In genomic region chr4:156999175-156999517, GRCh38 we compare ENCODE assay signal across 1 cellular context.
TF ChIP-seq lines count a peak whose summit lies in the region.

No MANE protein-coding gene starts in this region.

TF ChIP-seq in A549, 52 proteins besides CTCF, POLR2A, EP300 and RAD21 (continued from another document):
- no peak for TF ChIP-seq PBX3 (IDR thresholded peaks at IDR 0.05)
- peak in 1 of 2 experiments; percentile 30; a peak in 1 of 5 replicates for TF ChIP-seq JUN (IDR thresholded peaks at IDR 0.05)
- TF ChIP-seq FOSB (CRISPR knock-in tag; IDR thresholded peaks at IDR 0.05): no peak
- no peak for TF ChIP-seq HOXB13 (CRISPR knock-in tag; IDR thresholded peaks at IDR 0.05; ENCODE audit: low read depth)
- no peak for TF ChIP-seq ZSCAN20 (CRISPR knock-in tag; IDR thresholded peaks at IDR 0.05)
- no peak for TF ChIP-seq ZFP36 (IDR thresholded peaks at IDR 0.05; ENCODE audit: borderline replicate concordance, partially characterized antibody)
- TF ChIP-seq ZC3H11A (IDR thresholded peaks at IDR 0.05): no peak
- no peak for TF ChIP-seq POLR2AphosphoS2 (conservative IDR thresholded peaks at IDR 0.05; ENCODE audit: low read length)
